In the genomic region with DNA sequence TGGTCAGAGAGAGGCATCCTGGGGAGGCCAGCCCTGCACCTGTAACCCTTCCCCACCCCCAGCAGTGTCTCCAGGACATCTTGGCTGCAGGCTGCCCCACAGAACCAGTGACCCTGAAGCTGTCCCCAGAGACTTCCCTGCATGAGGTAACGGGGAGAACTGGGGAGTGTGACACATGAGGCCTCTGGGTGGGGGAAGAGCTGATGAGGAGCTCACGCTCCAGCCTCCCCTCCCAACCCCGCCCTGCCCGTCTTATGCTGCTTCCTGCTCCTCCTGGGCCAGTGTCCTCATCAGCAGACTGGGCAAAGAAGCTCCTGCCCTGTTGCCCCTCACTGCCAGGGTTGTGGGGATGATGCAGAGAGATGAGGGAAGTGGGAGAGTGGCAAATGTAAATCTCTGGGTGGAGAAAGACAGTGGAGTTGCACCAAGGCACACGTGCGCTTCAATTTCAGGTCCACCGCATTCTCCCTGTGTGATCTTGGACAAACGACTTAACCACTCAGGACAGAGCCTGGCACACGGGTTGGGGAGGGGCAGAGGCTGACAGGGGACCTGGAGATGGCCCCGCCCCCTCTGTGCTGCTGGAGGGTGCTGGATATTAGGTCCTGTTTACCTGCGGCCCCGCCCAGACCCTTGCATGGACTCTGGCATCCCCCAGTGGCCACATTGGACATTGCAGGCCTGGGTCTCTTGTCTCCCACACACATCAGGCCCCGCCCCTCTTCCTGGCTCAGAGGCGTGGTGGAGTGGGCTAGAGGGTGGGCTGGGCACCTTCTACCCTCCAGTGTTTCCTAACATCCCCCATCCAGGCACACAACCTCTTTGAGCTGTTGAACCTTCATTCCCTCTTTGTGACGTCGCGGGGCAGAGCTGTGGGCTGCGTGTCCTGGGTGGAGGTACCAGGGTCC, we compare ENCODE assay signal across 9 cellular contexts. TPM values are rescaled to one million over a fixed set of nuclear protein-coding genes. Genes with fewer than 3 reads are reported as not detected.
DNase-seq lines count a peak whose midpoint lies in the region; ATAC-seq, FAIRE-seq and TF ChIP-seq lines count a peak whose summit lies in the region.
"Had no signal": no experiment of that assay in that cellular context is flagged by ENCODE, and none has a peak within 500 bp of the region (broad histone marks: within the 10 kb centered on the region; RNA-seq: fewer than 3 reads in every experiment).

No MANE protein-coding gene starts in this region.

- H3K9me3 ChIP-seq in DND-41 (ENCODE audit: insufficient read depth, low read length, severe bottlenecking) (no peaks in the 10 kb centered on the region), keratinocyte (ENCODE audit: control insufficient read depth, low read depth, low read length) (no peaks in the 10 kb centered on the region)

- peak overlapping the region; percentile 24; the same call in 1 of the 2 replicates for H3K4me3 Mint-ChIP-seq in WTC11

- no peak overlapping the region for H3K27ac Mint-ChIP-seq in WTC11

- H3K9ac ChIP-seq in DND-41 (ENCODE audit: low read depth, low read length) (no peak overlapping the region), keratinocyte (ENCODE audit: control insufficient read depth, extremely low read depth, insufficient read depth, low read length) (no peak overlapping the region)

- H4K20me1 ChIP-seq in DND-41 (ENCODE audit: insufficient read depth, low read length) (no peaks in the 10 kb centered on the region), keratinocyte (ENCODE audit: control insufficient read depth, extremely low read depth, insufficient read depth, low read length) (no peaks in the 10 kb centered on the region)

- H3K4me3 ChIP-seq in DND-41 (ENCODE audit: low read depth in 1 of 2, low read length in 2 of 2) (no peak overlapping the region), bronchial epithelial cell (ENCODE audit: low read depth, low read length) (no peak overlapping the region), keratinocyte (ENCODE audit: control insufficient read depth in 2 of 3, extremely low read depth in 1 of 3, insufficient read depth in 2 of 3, low read depth in 1 of 3, low read length in 3 of 3) (no peak overlapping the region)

- ATAC-seq in DND-41 (ENCODE audit: insufficient read depth, low read depth) (peak; percentile 97), HG02938 (IDR thresholded peaks at IDR 0.05; ENCODE audit: unreplicated experiment) (peak; percentile 78), WTC11 (peak; percentile 97), GM21526 (IDR thresholded peaks at IDR 0.05; ENCODE audit: low FRiP score, unreplicated experiment) (no peak)

- H3K9me1 ChIP-seq in keratinocyte (ENCODE audit: control insufficient read depth, extremely low read depth, insufficient read depth, low read length): no peaks in the 10 kb centered on the region

- H3K27me3 ChIP-seq in DND-41 (ENCODE audit: insufficient read depth, low read length, poor library complexity): no peaks in the 10 kb centered on the region
- H3K27me3 ChIP-seq in bronchial epithelial cell (ENCODE audit: control insufficient read depth, insufficient read depth, low read length): peaks cover 2% of the 10 kb centered on the region
- no peaks in the 10 kb centered on the region for H3K27me3 ChIP-seq in keratinocyte (ENCODE audit: control insufficient read depth, extremely low read depth, insufficient read depth, low read length)

- H3K36me3 ChIP-seq in DND-41 (ENCODE audit: insufficient read depth, low read length) (no peaks in the 10 kb centered on the region), bronchial epithelial cell (ENCODE audit: control insufficient read depth, insufficient read depth, low read length) (no peaks in the 10 kb centered on the region), keratinocyte (ENCODE audit: control insufficient read depth in 2 of 2, extremely low read depth in 1 of 2, insufficient read depth in 2 of 2, low read length in 2 of 2) (no peaks in the 10 kb centered on the region)

- POLR2A ChIA-PET in WTC11 (lab: Charles Lee): no interaction called here

- TF ChIP-seq CTCF in DND-41 (IDR thresholded peaks at IDR 0.05; ENCODE audit: borderline replicate concordance, extremely low read depth, low read length, poor library complexity, severe bottlenecking) (peak; percentile 92), WTC11 (IDR thresholded peaks at IDR 0.05) (peak; percentile 96), bronchial epithelial cell (IDR thresholded peaks at IDR 0.05; ENCODE audit: insufficient read depth, low read length, severe bottlenecking) (peak; percentile 98), keratinocyte (optimal IDR thresholded peaks at IDR 0.05 in 1 of 3, IDR thresholded peaks at IDR 0.05 in 1 of 3, conservative IDR thresholded peaks at IDR 0.05 in 1 of 3; ENCODE audit: extremely low read depth in 1 of 3, insufficient read depth in 2 of 3, low read length in 3 of 3) (peak; percentile 90 to 99 (median 93))

- no peaks in the 10 kb centered on the region for H3K4me1 ChIP-seq in DND-41 (ENCODE audit: insufficient read depth, low read length)
- H3K4me1 ChIP-seq in keratinocyte (ENCODE audit: control insufficient read depth, extremely low read depth, insufficient read depth, low read length): no peaks in the 10 kb centered on the region

- H3K9me3 Mint-ChIP-seq in WTC11: no peaks in the 10 kb centered on the region

- no peak overlapping the region for H3K4me2 ChIP-seq in DND-41 (ENCODE audit: insufficient read depth, low read length)
- H3K4me2 ChIP-seq in keratinocyte (ENCODE audit: control insufficient read depth, extremely low read depth, insufficient read depth, low read depth, low read length): peak overlapping the region; percentile 35

- H2AFZ ChIP-seq in DND-41 (ENCODE audit: low read depth, low read length) (no peak overlapping the region), keratinocyte (ENCODE audit: control insufficient read depth, low read length) (peak overlapping the region; percentile 39)

- peaks cover 7% of the 10 kb centered on the region for H3K4me1 Mint-ChIP-seq in WTC11

- no peaks in the 10 kb centered on the region for H3K36me3 Mint-ChIP-seq in WTC11

- dilution Hi-C loops in keratinocyte (cut with MboI; ENCODE audit: extremely low pct_ligation_motif_present, low sequenced_read_pairs): no loop called here

- H3K27ac ChIP-seq in DND-41 (ENCODE audit: low read length) (no peak overlapping the region), keratinocyte (ENCODE audit: control insufficient read depth, insufficient read depth, low read length) (no peak overlapping the region)

- DNase-seq in DND-41: peak; percentile 84
- peak; percentile 82 for DNase-seq in NCI-H2196 treated with DMSO at 0.1 percent for 48 hours (lab: John Stamatoyannopoulos, UW; ENCODE audit: unreplicated experiment)
- peak; percentile 99 for DNase-seq in WTC11 (ENCODE audit: low spot score)
- peak; percentile 83 for DNase-seq in bronchial epithelial cell (ENCODE audit: low read depth)
- peak; percentile 82 for DNase-seq in keratinocyte (ENCODE audit: low read depth, low spot score)
- peak; percentile 82 to 87 for DNase-seq in stimulated activated CD4-positive, alpha-beta T cell treated with anti-CD3 and anti-CD28 coated beads, Interleukin-1b, Interleukin-23, amount 100 ng/mL, for 4 hours (ENCODE audit: low read depth in 2 of 2)

- CTCF ChIA-PET in WTC11 (lab: Charles Lee): interaction anchor here (0.5 to 2.5 kb wide), 26 partner anchors 8 to 774 kb away, joined by 3 to 16 read pairs (median 4); partner anchors contain the start of genes FAM131C, HSPB7 and SRARP

- no peaks in the 10 kb centered on the region; the same call in 1 of the 2 replicates for H3K27me3 Mint-ChIP-seq in WTC11 (ENCODE audit: low read depth)

- no peaks in the 10 kb centered on the region for H3K79me2 ChIP-seq in DND-41 (ENCODE audit: insufficient read depth, low read length)
- no peaks in the 10 kb centered on the region for H3K79me2 ChIP-seq in keratinocyte (ENCODE audit: control insufficient read depth, insufficient read depth, low read length)

- FAIRE-seq in bronchial epithelial cell (lab: Jason Lieb, UNC) (no peak), keratinocyte (lab: Jason Lieb, UNC) (peak; percentile 84)
- FAIRE-seq: endometrium had no signal

RNA-seq across cellular contexts. Expression of gene CLCNKB, which starts 12.3 kb away (rescaled TPM):
- 1.8 to 3.1 TPM (median 2.5 TPM) in 3 replicates for total RNA-seq in WTC11 (2021)
- total RNA-seq in bronchial epithelial cell: under 0.01 and 0.26 TPM in 2 replicates
- polyA plus RNA-seq in keratinocyte: 0.10 TPM in 1 of 3 replicates, not detected in the others
- not detected for polyA plus RNA-seq in keratinocyte (2011; ENCODE audit: low read depth)
- 0.05 TPM in 1 of 2 replicates, not detected in the other for polyA plus RNA-seq in keratinocyte (2011; cell fraction: cytosol; rRNA removed)
- polyA plus RNA-seq in keratinocyte (2011; cell fraction: nucleus; rRNA removed): not detected in 2 replicates
- not detected in 2 replicates for polyA plus RNA-seq in keratinocyte (2012; ENCODE audit: low replicate concordance)
- polyA minus RNA-seq in keratinocyte: 0.16 TPM in 1 of 3 replicates, not detected in the others
- polyA minus RNA-seq in keratinocyte (2011; cell fraction: cytosol; rRNA and poly(A)+ RNA removed): not detected
- not detected in 2 replicates for polyA minus RNA-seq in keratinocyte (2011; cell fraction: nucleus; rRNA and poly(A)+ RNA removed)

RNA-seq across cellular contexts. Expression of gene FAM131C, which starts 17.6 kb away (rescaled TPM):
- total RNA-seq in WTC11 (2021) (1.4 to 2.0 TPM (median 1.8 TPM) in 3 replicates), bronchial epithelial cell (0.53 and 0.77 TPM in 2 replicates)
- 0.31 to 0.64 TPM (median 0.56 TPM) in 3 replicates for polyA plus RNA-seq in keratinocyte
- not detected for polyA plus RNA-seq in keratinocyte (2011; ENCODE audit: low read depth)
- polyA plus RNA-seq in keratinocyte (2011; cell fraction: cytosol; rRNA removed): 0.98 and 2.3 TPM in 2 replicates
- 0.48 and 0.91 TPM in 2 replicates for polyA plus RNA-seq in keratinocyte (2011; cell fraction: nucleus; rRNA removed)
- 1.1 TPM in 2 replicates for polyA plus RNA-seq in keratinocyte (2012; ENCODE audit: low replicate concordance)
- 0.35 to 1.8 TPM (median 1.6 TPM) in 3 replicates for polyA minus RNA-seq in keratinocyte
- polyA minus RNA-seq in keratinocyte (2011; cell fraction: cytosol; rRNA and poly(A)+ RNA removed): 7.3 TPM
- polyA minus RNA-seq in keratinocyte (2011; cell fraction: nucleus; rRNA and poly(A)+ RNA removed): 0.63 TPM in 1 of 2 replicates, not detected in the other

RNA-seq across cellular contexts. Expression of gene CLCNKA, which starts 34.0 kb away (rescaled TPM):
- total RNA-seq in WTC11 (2021): 1.5 to 2.7 TPM (median 2.7 TPM) in 3 replicates
- total RNA-seq in bronchial epithelial cell: not detected in 2 replicates
- not detected in 3 replicates for polyA plus RNA-seq in keratinocyte
- polyA plus RNA-seq in keratinocyte (2011; ENCODE audit: low read depth): not detected
- polyA plus RNA-seq in keratinocyte (2011; cell fraction: cytosol; rRNA removed): not detected in 2 replicates
- not detected in 2 replicates for polyA plus RNA-seq in keratinocyte (2011; cell fraction: nucleus; rRNA removed)
- not detected in 2 replicates for polyA plus RNA-seq in keratinocyte (2012; ENCODE audit: low replicate concordance)
- not detected in 3 replicates for polyA minus RNA-seq in keratinocyte
- not detected for polyA minus RNA-seq in keratinocyte (2011; cell fraction: cytosol; rRNA and poly(A)+ RNA removed)
- not detected in 2 replicates for polyA minus RNA-seq in keratinocyte (2011; cell fraction: nucleus; rRNA and poly(A)+ RNA removed)

RNA-seq across cellular contexts. Expression of gene HSPB7, which starts 38.0 kb away (rescaled TPM):
- total RNA-seq in WTC11 (2021) (0.11 to 0.23 TPM (median 0.21 TPM) in 3 replicates), bronchial epithelial cell (under 0.01 TPM in 1 of 2 replicates, not detected in the other)
- polyA plus RNA-seq in keratinocyte: 0.03 to 0.05 TPM in 2 of 3 replicates, not detected in the other
- not detected for polyA plus RNA-seq in keratinocyte (2011; ENCODE audit: low read depth)
- not detected in 2 replicates for polyA plus RNA-seq in keratinocyte (2011; cell fraction: cytosol; rRNA removed)
- not detected in 2 replicates for polyA plus RNA-seq in keratinocyte (2011; cell fraction: nucleus; rRNA removed)
- not detected in 2 replicates for polyA plus RNA-seq in keratinocyte (2012; ENCODE audit: low replicate concordance)
- 0.46 TPM in 1 of 3 replicates, not detected in the others for polyA minus RNA-seq in keratinocyte
- polyA minus RNA-seq in keratinocyte (2011; cell fraction: cytosol; rRNA and poly(A)+ RNA removed): not detected
- polyA minus RNA-seq in keratinocyte (2011; cell fraction: nucleus; rRNA and poly(A)+ RNA removed): not detected in 2 replicates

RNA-seq across cellular contexts. Expression of gene SRARP, which starts 51.8 kb away (rescaled TPM):
- total RNA-seq in WTC11 (2021): 0.11 TPM in 1 of 3 replicates, not detected in the others
- not detected in 2 replicates for total RNA-seq in bronchial epithelial cell
- polyA plus RNA-seq in keratinocyte: not detected in 3 replicates
- polyA plus RNA-seq in keratinocyte (2011; ENCODE audit: low read depth): not detected
- polyA plus RNA-seq in keratinocyte (2011; cell fraction: cytosol; rRNA removed): not detected in 2 replicates
- not detected in 2 replicates for polyA plus RNA-seq in keratinocyte (2011; cell fraction: nucleus; rRNA removed)
- polyA plus RNA-seq in keratinocyte (2012; ENCODE audit: low replicate concordance): not detected in 2 replicates
- 0.06 to 0.13 TPM in 2 of 3 replicates, not detected in the other for polyA minus RNA-seq in keratinocyte
- not detected for polyA minus RNA-seq in keratinocyte (2011; cell fraction: cytosol; rRNA and poly(A)+ RNA removed)
- polyA minus RNA-seq in keratinocyte (2011; cell fraction: nucleus; rRNA and poly(A)+ RNA removed): not detected in 2 replicates
